ENCODE assay signal across 23 cellular contexts in the genomic region with DNA sequence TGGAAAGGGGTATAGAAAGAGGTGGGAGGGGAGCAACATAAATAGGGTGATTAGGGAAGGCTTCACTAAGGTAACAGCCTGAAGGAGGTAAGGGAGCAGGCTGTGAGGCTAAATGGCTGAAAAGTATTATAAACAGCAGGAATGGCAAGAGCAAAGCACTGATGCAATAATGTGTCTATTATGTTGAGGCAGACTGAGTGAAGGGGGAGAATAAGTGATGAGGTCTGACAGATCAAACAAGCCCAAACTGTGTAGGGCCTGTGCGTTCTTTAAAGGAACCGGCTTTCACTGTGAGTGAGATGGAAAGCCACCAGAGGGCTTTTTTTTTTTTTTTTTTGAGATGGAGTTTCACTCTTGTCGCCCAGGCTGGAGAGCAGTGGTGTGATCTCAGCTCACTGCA. TPM values are rescaled to one million over a fixed set of nuclear protein-coding genes. Genes with fewer than 3 reads are reported as not detected.
DNase-seq lines count a peak whose midpoint lies in the region; ATAC-seq, FAIRE-seq and TF ChIP-seq lines count a peak whose summit lies in the region.
"Had no signal": no experiment of that assay in that cellular context is flagged by ENCODE, and none has a peak within 500 bp of the region (broad histone marks: within the 10 kb centered on the region; RNA-seq: fewer than 3 reads in every experiment).

No MANE protein-coding gene starts in this region.

- H3K79me2 ChIP-seq in DND-41 (ENCODE audit: insufficient read depth, low read length), result no peaks in the 10 kb centered on the region

- ATAC-seq in DND-41 (ENCODE audit: insufficient read depth, low read depth), result 0 out of 3 replicates have a peak, but pooled peaks have one; percentile 35
- no peak for ATAC-seq in pancreas
- ATAC-seq in GM18870 (IDR thresholded peaks at IDR 0.05; ENCODE audit: unreplicated experiment), result no peak
- ATAC-seq: GM12878, left ventricle myocardium superior, PC-3, right cardiac atrium had no signal

- intact Hi-C loops in dorsolateral prefrontal cortex (cut with DNase I) (loop anchor here in 1 of 2 donors (5.0 kb wide), 1 partner anchor 109 kb away; a partner anchor contains a TSS), pancreas (cut with DNase I) (no loop called here)

- H3K36me3 ChIP-seq in DND-41 (ENCODE audit: insufficient read depth, low read length), result peaks cover 21% of the 10 kb centered on the region; the same call in 1 of the 2 replicates
- H3K36me3 ChIP-seq in pancreas, result peaks cover 0 to 10% (median 0%) of the 10 kb centered on the region in 3 donors

- no peak for FAIRE-seq in pancreas (lab: Jason Lieb, UNC)
- FAIRE-seq: colon, endometrium, GM12878, GM19239 had no signal

- no peak overlapping the region for H3K27ac Mint-ChIP-seq in progenitor cell of endocrine pancreas
- H3K27ac Mint-ChIP-seq: activated naive CD4-positive, alpha-beta T cell treated with anti-CD3 and anti-CD28 coated beads, Interleukin-2, amount 50 U/mL, for 24 hours; activated T-cell treated with anti-CD3 and anti-CD28 coated beads, Interleukin-2, amount 50 U/mL, for 24 hours had no signal

- H3K4me3 ChIP-seq in DND-41 (ENCODE audit: low read depth in 1 of 2, low read length in 2 of 2) (no peak overlapping the region), dorsolateral prefrontal cortex (peak overlapping the region in 3 of 59 donors; percentile 2 to 17 (median 8)), pancreas (no peak overlapping the region)
- H3K4me3 ChIP-seq: GM12878, GM23248, thoracic aorta had no signal

- H3K4me3 Mint-ChIP-seq in progenitor cell of endocrine pancreas (ENCODE audit: low read depth), result no peak overlapping the region
- H3K4me3 Mint-ChIP-seq: activated naive CD4-positive, alpha-beta T cell treated with anti-CD3 and anti-CD28 coated beads, Interleukin-2, amount 50 U/mL, for 24 hours; activated T-cell treated with anti-CD3 and anti-CD28 coated beads, Interleukin-2, amount 50 U/mL, for 24 hours; CD4-positive, CD25-positive, alpha-beta regulatory T cell had no signal

- no peak overlapping the region for H3K9ac ChIP-seq in DND-41 (ENCODE audit: low read depth, low read length)
- H3K9ac ChIP-seq: GM23248 had no signal

- H3K36me3 Mint-ChIP-seq in progenitor cell of endocrine pancreas (ENCODE audit: insufficient read depth), result peaks cover 15% of the 10 kb centered on the region

- H3K4me2 ChIP-seq in DND-41 (ENCODE audit: insufficient read depth, low read length), result no peak overlapping the region

- no peaks in the 10 kb centered on the region for H4K20me1 ChIP-seq in DND-41 (ENCODE audit: insufficient read depth, low read length)

- no peak for TF ChIP-seq CTCF in DND-41 (IDR thresholded peaks at IDR 0.05; ENCODE audit: borderline replicate concordance, extremely low read depth, low read length, poor library complexity, severe bottlenecking)
- peak in 5 of 56 donors; percentile 7 to 22 (median 12) for TF ChIP-seq CTCF in dorsolateral prefrontal cortex (IDR thresholded peaks at IDR 0.05 in 54 of 56, conservative IDR thresholded peaks at IDR 0.05 in 2 of 56; ENCODE audit: low read depth in 1 of 56, partially characterized antibody in 56 of 56)
- peak; percentile 6 for TF ChIP-seq CTCF in progenitor cell of endocrine pancreas (IDR thresholded peaks at IDR 0.05; ENCODE audit: unreplicated experiment)
- no peak for TF ChIP-seq CTCF in pancreas (IDR thresholded peaks at IDR 0.05)

- H3K27ac ChIP-seq in DND-41 (ENCODE audit: low read length) (no peak overlapping the region), dorsolateral prefrontal cortex (peak overlapping the region in 52 of 59 donors; percentile 3 to 84 (median 58)), pancreas (no peak overlapping the region)
- H3K27ac ChIP-seq: GM23248, thoracic aorta had no signal

- no peaks in the 10 kb centered on the region for H3K27me3 Mint-ChIP-seq in progenitor cell of endocrine pancreas
- H3K27me3 Mint-ChIP-seq: activated naive CD4-positive, alpha-beta T cell treated with anti-CD3 and anti-CD28 coated beads, Interleukin-2, amount 50 U/mL, for 24 hours; activated T-cell treated with anti-CD3 and anti-CD28 coated beads, Interleukin-2, amount 50 U/mL, for 24 hours had no signal

- H3K27me3 ChIP-seq in DND-41 (ENCODE audit: insufficient read depth, low read length, poor library complexity), result no peaks in the 10 kb centered on the region
- no peaks in the 10 kb centered on the region for H3K27me3 ChIP-seq in dorsolateral prefrontal cortex
- H3K27me3 ChIP-seq in pancreas, result no peaks in the 10 kb centered on the region

- H3K9me3 ChIP-seq in DND-41 (ENCODE audit: insufficient read depth, low read length, severe bottlenecking) (no peaks in the 10 kb centered on the region), pancreas (no peaks in the 10 kb centered on the region)
- H3K9me3 ChIP-seq: thoracic aorta had no signal

- DNase-seq in DND-41 (no peak), NCI-H2081 treated with DMSO at 0.1 percent for 48 hours (lab: John Stamatoyannopoulos, UW) (peak; percentile 70), dorsolateral prefrontal cortex (no peak), progenitor cell of endocrine pancreas (ENCODE audit: low spot score, unreplicated experiment) (no peak), pancreas (no peak), KG1 (lab: John Stamatoyannopoulos, UW) (no peak)
- DNase-seq in stimulated activated CD4-positive, alpha-beta T cell treated with anti-CD3 and anti-CD28 coated beads, Interleukin-2, amount 100 ng/mL, for 48 hours, result no peak
- DNase-seq: activated CD4-positive, alpha-beta T cell treated with anti-CD3 and anti-CD28 coated beads, Interleukin-2, amount 50 U/mL, for 4 hours; activated T-cell treated with anti-CD3 and anti-CD28 coated beads, Interleukin-2, amount 50 U/mL, for 24 hours; CD4-positive, CD25-positive, alpha-beta regulatory T cell; GM23248; left ventricle myocardium superior; NCI-H1105 treated with DMSO at 0.1 percent for 48 hours; PC-3; right cardiac atrium; SHP77 treated with DMSO at 0.1 percent for 48 hours had no signal

- H3K9me3 Mint-ChIP-seq in progenitor cell of endocrine pancreas (ENCODE audit: low read depth), result no peaks in the 10 kb centered on the region
- H3K9me3 Mint-ChIP-seq: activated naive CD4-positive, alpha-beta T cell treated with anti-CD3 and anti-CD28 coated beads, Interleukin-2, amount 50 U/mL, for 24 hours; activated T-cell treated with anti-CD3 and anti-CD28 coated beads, Interleukin-2, amount 50 U/mL, for 24 hours; CD4-positive, CD25-positive, alpha-beta regulatory T cell had no signal

- no peak overlapping the region for H2AFZ ChIP-seq in DND-41 (ENCODE audit: low read depth, low read length)
- H2AFZ ChIP-seq: GM23248 had no signal

- H3K4me1 ChIP-seq in DND-41 (ENCODE audit: insufficient read depth, low read length), result no peaks in the 10 kb centered on the region
- H3K4me1 ChIP-seq in pancreas, result no peaks in the 10 kb centered on the region

- peaks cover 9% of the 10 kb centered on the region for H3K4me1 Mint-ChIP-seq in progenitor cell of endocrine pancreas (ENCODE audit: low read depth)
- H3K4me1 Mint-ChIP-seq: activated naive CD4-positive, alpha-beta T cell treated with anti-CD3 and anti-CD28 coated beads, Interleukin-2, amount 50 U/mL, for 24 hours; CD4-positive, CD25-positive, alpha-beta regulatory T cell had no signal

- 91 to 95% methylated on average over 3 of the region's 3 CpGs for WGBS in pancreas, 2 donors

RNA-seq across cellular contexts. Expression of a gene that starts 6.7 kb away (rescaled TPM):
- 10 to 100 TPM in 105 of 120 experiments, 1 to 10 TPM in 15; 6.6 to 20.4 (median 13.4) TPM for total RNA-seq in dorsolateral prefrontal cortex
- 11.9 and 14.6 TPM in 2 replicates for total RNA-seq in progenitor cell of endocrine pancreas
- total RNA-seq in pancreas, result 1 to 10 TPM; 2.8 to 4.8 (median 3.0) TPM
- polyA plus RNA-seq in pancreas, result 10 to 100 TPM; 12.2 to 13.3 TPM

Comparison
In these comparisons a context has a peak if more than half of its experiments do, and no peak if none do; other contexts are left out.
1. H3K27ac ChIP-seq: peak in dorsolateral prefrontal cortex (52 of 59); none in DND-41 (single experiment) and pancreas (0 of 4).